ENCODE assay signal across 27 cellular contexts in genomic region chr9:99681113-99681512, GRCh38.
"Had no signal": no experiment of that assay in that cellular context is flagged by ENCODE, and none has a peak within 500 bp of the region (broad histone marks: within the 10 kb centered on the region; RNA-seq: fewer than 3 reads in every experiment).

No MANE protein-coding gene starts in this region.

- ATAC-seq: naive thymus-derived CD4-positive, alpha-beta T cell; natural killer cell; psoas muscle; right cardiac atrium; stimulated activated effector memory CD8-positive, alpha-beta T cell treated with anti-CD3 and anti-CD28 coated beads, Interleukin-12 subunit alpha, Interleukin-12 subunit beta, amount 100 ng/mL, for 72 hours had no signal

- H3K27me3 ChIP-seq: neural progenitor cell, ovary, sigmoid colon, stomach, thyroid gland, tibial nerve, upper lobe of left lung, uterus had no signal

- DNase-seq: naive thymus-derived CD4-positive, alpha-beta T cell; natural killer cell; occipital lobe; ovary; posterior cingulate gyrus; psoas muscle; right cardiac atrium; sigmoid colon; small intestine; stimulated activated CD4-positive, alpha-beta T cell treated with anti-CD3 and anti-CD28 coated beads, Interleukin-15, amount 100 ng/mL, for 24 hours; stimulated activated CD4-positive, alpha-beta T cell treated with anti-CD3 and anti-CD28 coated beads, Interleukin-2, amount 100 ng/mL, for 24 hours; stimulated activated CD4-positive, alpha-beta T cell treated with anti-CD3 and anti-CD28 coated beads, Interleukin-2, amount 100 ng/mL, for 48 hours; stimulated activated CD4-positive, alpha-beta T cell treated with anti-CD3 and anti-CD28 coated beads, Interleukin-4, amount 100 ng/mL, for 24 hours; stimulated activated naive CD4-positive, alpha-beta T cell treated with Interleukin-2 at 50 U/mL for 16 hours; stomach; thyroid gland; trophoblast cell; uterus had no signal

- H3K9me3 ChIP-seq: ovary, psoas muscle, thoracic aorta, thyroid gland, uterus had no signal

- H3K4me3 ChIP-seq: neural progenitor cell, ovary, psoas muscle, sigmoid colon, stomach, thoracic aorta, thyroid gland, tibial nerve, upper lobe of left lung, uterus had no signal

- H3K79me2 ChIP-seq: parathyroid adenoma had no signal

- H3K36me3 ChIP-seq: neural progenitor cell, ovary, sigmoid colon, stomach, thoracic aorta, thyroid gland, tibial nerve, upper lobe of left lung, uterus had no signal

- H3K27ac ChIP-seq: neural progenitor cell, ovary, parathyroid adenoma, psoas muscle, sigmoid colon, stomach, thoracic aorta, thyroid gland, tibial nerve, upper lobe of left lung, uterus had no signal

- H3K4me3 Mint-ChIP-seq: naive thymus-derived CD4-positive, alpha-beta T cell; natural killer cell; nephron; neural progenitor cell; stimulated activated effector memory CD8-positive, alpha-beta T cell treated with anti-CD3 and anti-CD28 coated beads, Interleukin-12 subunit alpha, Interleukin-12 subunit beta, amount 100 ng/mL, for 72 hours; stimulated activated naive CD8-positive, alpha-beta T cell treated with anti-CD3 and anti-CD28 coated beads, Interleukin-15, Interleukin-2, amounts not matched to agents 100 ng/mL and 50 ng/mL, for 24 hours had no signal

- H3K27me3 Mint-ChIP-seq: progenitor cell of endocrine pancreas; stimulated activated naive CD8-positive, alpha-beta T cell treated with anti-CD3 and anti-CD28 coated beads, Interleukin-15, Interleukin-2, amounts not matched to agents 100 ng/mL and 50 ng/mL, for 24 hours had no signal

- H2AFZ ChIP-seq: neural progenitor cell, parathyroid adenoma had no signal

- H3K4me1 ChIP-seq: neural progenitor cell, parathyroid adenoma, psoas muscle, stomach, thyroid gland, tibial nerve, upper lobe of left lung, uterus had no signal

- H3K9ac ChIP-seq: neural progenitor cell, parathyroid adenoma had no signal

- H3K27ac Mint-ChIP-seq: naive thymus-derived CD4-positive, alpha-beta T cell; natural killer cell; nephron; neural progenitor cell; progenitor cell of endocrine pancreas; stimulated activated effector memory CD8-positive, alpha-beta T cell treated with anti-CD3 and anti-CD28 coated beads, Interleukin-12 subunit alpha, Interleukin-12 subunit beta, amount 100 ng/mL, for 72 hours; stimulated activated naive CD8-positive, alpha-beta T cell treated with anti-CD3 and anti-CD28 coated beads, Interleukin-15, Interleukin-2, amounts not matched to agents 100 ng/mL and 50 ng/mL, for 24 hours had no signal

- H3K4me1 Mint-ChIP-seq: natural killer cell; nephron; neural progenitor cell; stimulated activated effector memory CD8-positive, alpha-beta T cell treated with anti-CD3 and anti-CD28 coated beads, Interleukin-12 subunit alpha, Interleukin-12 subunit beta, amount 100 ng/mL, for 72 hours had no signal

- FAIRE-seq: small intestine had no signal

- H3K36me3 Mint-ChIP-seq: neural progenitor cell; stimulated activated effector memory CD8-positive, alpha-beta T cell treated with anti-CD3 and anti-CD28 coated beads, Interleukin-12 subunit alpha, Interleukin-12 subunit beta, amount 100 ng/mL, for 72 hours had no signal

- H3K4me2 ChIP-seq: neural progenitor cell had no signal

- H3K9me3 Mint-ChIP-seq: natural killer cell had no signal
